Comparison of ENCODE assay signal across 13 cellular contexts in genomic region chr9:17137576-17137975, GRCh38.
"Had no signal": no experiment of that assay in that cellular context is flagged by ENCODE, and none has a peak within 500 bp of the region (broad histone marks: within the 10 kb centered on the region; RNA-seq: fewer than 3 reads in every experiment).

No MANE protein-coding gene starts in this region.

- H3K27ac Mint-ChIP-seq: activated naive CD4-positive, alpha-beta T cell treated with anti-CD3 and anti-CD28 coated beads for 36 hours; activated T-helper 17 cell treated with anti-CD3 and anti-CD28 coated beads, Interleukin-2, amount 50 U/mL, for 72 hours; neural progenitor cell; stimulated activated naive CD8-positive, alpha-beta T cell treated with anti-CD3 and anti-CD28 coated beads, Interleukin-15, amount 100 ng/mL, for 72 hours had no signal

- H3K4me3 ChIP-seq: dorsolateral prefrontal cortex, hepatocyte, neural progenitor cell, ovary, testis had no signal

- H3K4me3 Mint-ChIP-seq: activated naive CD4-positive, alpha-beta T cell treated with anti-CD3 and anti-CD28 coated beads for 36 hours; activated T-helper 17 cell treated with anti-CD3 and anti-CD28 coated beads, Interleukin-2, amount 50 U/mL, for 72 hours; stimulated activated naive CD8-positive, alpha-beta T cell treated with anti-CD3 and anti-CD28 coated beads, Interleukin-15, amount 100 ng/mL, for 72 hours had no signal

- H3K27me3 ChIP-seq: dorsolateral prefrontal cortex, hepatocyte, ovary, testis had no signal

- ATAC-seq: activated T-helper 17 cell treated with anti-CD3 and anti-CD28 coated beads, Interleukin-2, amount 50 U/mL, for 72 hours; esophagus mucosa; stimulated activated naive CD8-positive, alpha-beta T cell treated with anti-CD3 and anti-CD28 coated beads, Interleukin-15, amount 100 ng/mL, for 72 hours had no signal

- H2AFZ ChIP-seq: hepatocyte, neural progenitor cell had no signal

- H3K27ac ChIP-seq: dorsolateral prefrontal cortex, hepatocyte, neural progenitor cell, ovary, testis had no signal

- H3K9ac ChIP-seq: neural progenitor cell had no signal

- H3K36me3 ChIP-seq: neural progenitor cell, ovary had no signal

- H3K9me3 ChIP-seq: ovary, testis had no signal

- H3K4me1 ChIP-seq: neural progenitor cell had no signal

- DNase-seq: activated CD4-positive, alpha-beta T cell treated with anti-CD3 and anti-CD28 coated beads, Interleukin-2, amount 50 U/mL, for 1 hour; activated naive CD4-positive, alpha-beta T cell treated with anti-CD3 and anti-CD28 coated beads for 36 hours; activated T-cell treated with anti-CD3 and anti-CD28 coated beads for 4 hours; dorsolateral prefrontal cortex; kidney glomerular epithelial cell; ovary; stimulated activated CD4-positive, alpha-beta T cell treated with anti-CD3 and anti-CD28 coated beads, Interleukin-4, amount 100 ng/mL, for 1 hour; stimulated activated naive CD8-positive, alpha-beta T cell treated with anti-CD3 and anti-CD28 coated beads, Interleukin-15, amount 100 ng/mL, for 72 hours; testis had no signal

- H3K4me2 ChIP-seq: hepatocyte, neural progenitor cell had no signal
